Comparison of ENCODE assay signal across 17 cellular contexts in genomic region chr1:31523012-31523411, GRCh38. TPM values are rescaled to one million over a fixed set of nuclear protein-coding genes. Genes with fewer than 3 reads are reported as not detected.
DNase-seq lines count a peak whose midpoint lies in the region; ATAC-seq, FAIRE-seq and TF ChIP-seq lines count a peak whose summit lies in the region.
"Had no signal": no experiment of that assay in that cellular context is flagged by ENCODE, and none has a peak within 500 bp of the region (broad histone marks: within the 10 kb centered on the region; RNA-seq: fewer than 3 reads in every experiment).

No MANE protein-coding gene starts in this region.

- peak; percentile 63 for FAIRE-seq in keratinocyte (lab: Jason Lieb, UNC)
- FAIRE-seq: pancreas had no signal

- H3K27ac ChIP-seq in HL-60 (replicated peaks) (peak overlapping the region; percentile 85), keratinocyte (ENCODE audit: control insufficient read depth, insufficient read depth, low read length) (no peak overlapping the region)
- no peak overlapping the region for H3K27ac ChIP-seq in effector memory CD4-positive, alpha-beta T cell (ENCODE audit: insufficient read depth, low read length, poor library complexity, severe bottlenecking)
- H3K27ac ChIP-seq: brain microvascular endothelial cell, tibial nerve had no signal

- no peak overlapping the region for H3K4me2 ChIP-seq in keratinocyte (ENCODE audit: control insufficient read depth, extremely low read depth, insufficient read depth, low read depth, low read length)

- H3K36me3 Mint-ChIP-seq in CD14-positive monocyte = peaks cover 4 to 8% of the 10 kb centered on the region in 2 donors
- H3K36me3 Mint-ChIP-seq in activated T-helper 17 cell treated with anti-CD3 and anti-CD28 coated beads, Interleukin-2, amount 50 U/mL, for 72 hours (ENCODE audit: low read depth) = no peaks in the 10 kb centered on the region

- dilution Hi-C loops in keratinocyte (cut with MboI; ENCODE audit: extremely low pct_ligation_motif_present, low sequenced_read_pairs) = no loop called here

- peaks cover 49% of the 10 kb centered on the region for H3K4me1 Mint-ChIP-seq in CD14-positive monocyte
- H3K4me1 Mint-ChIP-seq in activated T-helper 17 cell treated with anti-CD3 and anti-CD28 coated beads, Interleukin-2, amount 50 U/mL, for 72 hours = no peaks in the 10 kb centered on the region
- H3K4me1 Mint-ChIP-seq: naive B cell had no signal

- no peaks in the 10 kb centered on the region for H3K9me3 ChIP-seq in keratinocyte (ENCODE audit: control insufficient read depth, low read depth, low read length)
- no peaks in the 10 kb centered on the region for H3K9me3 ChIP-seq in effector memory CD4-positive, alpha-beta T cell (ENCODE audit: control insufficient read depth, low read length)
- H3K9me3 ChIP-seq: pancreas had no signal

- H3K4me3 ChIP-seq in HL-60 (replicated peaks; ENCODE audit: insufficient read depth, low read length) = no peak overlapping the region
- no peak overlapping the region for H3K4me3 ChIP-seq in keratinocyte (ENCODE audit: control insufficient read depth in 2 of 3, extremely low read depth in 1 of 3, insufficient read depth in 2 of 3, low read depth in 1 of 3, low read length in 3 of 3)
- no peak overlapping the region for H3K4me3 ChIP-seq in effector memory CD4-positive, alpha-beta T cell (ENCODE audit: insufficient read depth, low read depth, low read length, poor library complexity, severe bottlenecking)
- H3K4me3 ChIP-seq: pancreas, tibial nerve had no signal

- in situ Hi-C loops in GM13976 (cut with MboI; ENCODE audit: low sequenced_read_pairs, unreplicated experiment) = no loop called here

- peak overlapping the region; percentile 12 to 71 for H3K4me3 Mint-ChIP-seq in CD14-positive monocyte
- no peak overlapping the region for H3K4me3 Mint-ChIP-seq in activated T-helper 17 cell treated with anti-CD3 and anti-CD28 coated beads, Interleukin-2, amount 50 U/mL, for 72 hours
- H3K4me3 Mint-ChIP-seq: H9, naive B cell had no signal

- H3K4me1 ChIP-seq in keratinocyte (ENCODE audit: control insufficient read depth, extremely low read depth, insufficient read depth, low read length) = peaks cover 8% of the 10 kb centered on the region
- no peaks in the 10 kb centered on the region for H3K4me1 ChIP-seq in effector memory CD4-positive, alpha-beta T cell (ENCODE audit: control insufficient read depth, insufficient read depth, low read length, poor library complexity, severe bottlenecking)
- H3K4me1 ChIP-seq: pancreas, tibial nerve had no signal

- no peaks in the 10 kb centered on the region for H3K79me2 ChIP-seq in keratinocyte (ENCODE audit: control insufficient read depth, insufficient read depth, low read length)

- peak overlapping the region; percentile 98 to 100 (median 99) for H3K27ac Mint-ChIP-seq in CD14-positive monocyte
- no peak overlapping the region for H3K27ac Mint-ChIP-seq in activated T-helper 17 cell treated with anti-CD3 and anti-CD28 coated beads, Interleukin-2, amount 50 U/mL, for 72 hours
- H3K27ac Mint-ChIP-seq: H9, naive B cell had no signal

- H3K9ac ChIP-seq in keratinocyte (ENCODE audit: control insufficient read depth, extremely low read depth, insufficient read depth, low read length) = no peak overlapping the region

- peak; percentile 86 for ATAC-seq in activated T-helper 17 cell treated with anti-CD3 and anti-CD28 coated beads, Interleukin-2, amount 50 U/mL, for 72 hours (replicated peaks)

- H4K20me1 ChIP-seq in keratinocyte (ENCODE audit: control insufficient read depth, extremely low read depth, insufficient read depth, low read length) = no peaks in the 10 kb centered on the region

- TF ChIP-seq CTCF in CD14-positive monocyte (IDR thresholded peaks at IDR 0.05) (no peak), HL-60 (IDR thresholded peaks at IDR 0.05; ENCODE audit: insufficient read depth, low read length) (no peak), keratinocyte (optimal IDR thresholded peaks at IDR 0.05 in 1 of 3, IDR thresholded peaks at IDR 0.05 in 1 of 3, conservative IDR thresholded peaks at IDR 0.05 in 1 of 3; ENCODE audit: extremely low read depth in 1 of 3, insufficient read depth in 2 of 3, low read length in 3 of 3) (no peak), GM13976 (IDR thresholded peaks at IDR 0.05; ENCODE audit: borderline replicate concordance, control extremely low read depth, extremely low read depth, insufficient read depth, missing control alignments) (no peak)

- H3K27me3 Mint-ChIP-seq in CD14-positive monocyte (ENCODE audit: low read depth in 3 of 3) = peaks cover 0 to 2% (median 0%) of the 10 kb centered on the region in 3 donors
- peaks cover 16% of the 10 kb centered on the region for H3K27me3 Mint-ChIP-seq in activated T-helper 17 cell treated with anti-CD3 and anti-CD28 coated beads, Interleukin-2, amount 50 U/mL, for 72 hours

- H3K9me3 Mint-ChIP-seq in CD14-positive monocyte = peaks cover 0 to 11% (median 7%) of the 10 kb centered on the region in 7 donors
- peaks cover 7% of the 10 kb centered on the region for H3K9me3 Mint-ChIP-seq in activated T-helper 17 cell treated with anti-CD3 and anti-CD28 coated beads, Interleukin-2, amount 50 U/mL, for 72 hours
- H3K9me3 Mint-ChIP-seq: H9 had no signal

- DNase-seq in CD14-positive monocyte (ENCODE audit: low spot score) = peak; percentile 73
- DNase-seq in HL-60 (ENCODE audit: low read depth in 1 of 2, low spot score in 1 of 2) = no peak
- DNase-seq in keratinocyte (ENCODE audit: low read depth, low spot score) = no peak
- no peak for DNase-seq in effector memory CD4-positive, alpha-beta T cell
- no peak for DNase-seq in activated gamma-delta T cell treated with Interleukin-2 at 50 U/mL for 16 hours
- no peak for DNase-seq in GM13976 (ENCODE audit: low spot score)
- DNase-seq in NCI-H187 treated with DMSO at 0.1 percent for 48 hours (lab: John Stamatoyannopoulos, UW) = no peak
- DNase-seq: activated CD4-positive, CD25-positive, alpha-beta regulatory T cell; brain microvascular endothelial cell; H9; naive B cell; NCI-H1048; NCI-H2171 had no signal

- no peak overlapping the region for H2AFZ ChIP-seq in keratinocyte (ENCODE audit: control insufficient read depth, low read length)

- no peaks in the 10 kb centered on the region for H3K9me1 ChIP-seq in keratinocyte (ENCODE audit: control insufficient read depth, extremely low read depth, insufficient read depth, low read length)

- no peaks in the 10 kb centered on the region for H3K36me3 ChIP-seq in keratinocyte (ENCODE audit: control insufficient read depth in 2 of 2, extremely low read depth in 1 of 2, insufficient read depth in 2 of 2, low read length in 2 of 2)
- H3K36me3 ChIP-seq in effector memory CD4-positive, alpha-beta T cell (ENCODE audit: control insufficient read depth, insufficient read depth, low read length) = no peaks in the 10 kb centered on the region
- H3K36me3 ChIP-seq: brain microvascular endothelial cell, pancreas, tibial nerve had no signal

- no peaks in the 10 kb centered on the region for H3K27me3 ChIP-seq in HL-60 (ENCODE audit: insufficient read depth, poor library complexity, severe bottlenecking)
- H3K27me3 ChIP-seq in keratinocyte (ENCODE audit: control insufficient read depth, extremely low read depth, insufficient read depth, low read length) = no peaks in the 10 kb centered on the region
- no peaks in the 10 kb centered on the region for H3K27me3 ChIP-seq in effector memory CD4-positive, alpha-beta T cell (replicated peaks; ENCODE audit: control insufficient read depth, insufficient read depth, low read length, poor library complexity, severe bottlenecking)
- H3K27me3 ChIP-seq: brain microvascular endothelial cell, pancreas, tibial nerve had no signal

- intact Hi-C loops in CD14-positive monocyte (cut with micrococcal nuclease) = loop anchor here (2.0 kb wide), 1 partner anchor 40 kb away; no protein-coding TSS in a partner anchor

RNA-seq across cellular contexts. Expression of gene TINAGL1, which starts 53.3 kb away (rescaled TPM):
- polyA plus RNA-seq in CD14-positive monocyte (not detected), keratinocyte (189 to 315 TPM (median 275 TPM) in 3 replicates)
- total RNA-seq in activated T-helper 17 cell treated with anti-CD3 and anti-CD28 coated beads, Interleukin-2, amount 50 U/mL, for 72 hours = not detected
- 26.1 TPM for polyA plus RNA-seq in keratinocyte (2011; ENCODE audit: low read depth)
- polyA plus RNA-seq in keratinocyte (2011; cell fraction: cytosol; rRNA removed) = 110 and 149 TPM in 2 replicates
- polyA plus RNA-seq in keratinocyte (2011; cell fraction: nucleus; rRNA removed) = 323 and 403 TPM in 2 replicates
- polyA plus RNA-seq in keratinocyte (2012; ENCODE audit: low replicate concordance) = 93.3 and 275 TPM in 2 replicates
- 198 to 587 TPM (median 223 TPM) in 3 replicates for polyA minus RNA-seq in keratinocyte
- polyA minus RNA-seq in keratinocyte (2011; cell fraction: cytosol; rRNA and poly(A)+ RNA removed) = 259 TPM
- polyA minus RNA-seq in keratinocyte (2011; cell fraction: nucleus; rRNA and poly(A)+ RNA removed) = 310 and 334 TPM in 2 replicates
- total RNA-seq: T-helper 2 cell treated with Interferon-gamma antibody and Interleukin-4, amounts not matched to agents 100 ng/mL and 5 ng/mL, for 36 hours had no signal

Comparison
In these comparisons a context has a peak if more than half of its experiments do, and no peak if none do; other contexts are left out.
1. RNA of gene TINAGL1, which starts 53.3 kb away (polyA plus RNA-seq): 26.1 to 403 TPM in keratinocyte; not detected in CD14-positive monocyte; every median in the first group is over 10 times any median in the second.